In the genomic region with DNA sequence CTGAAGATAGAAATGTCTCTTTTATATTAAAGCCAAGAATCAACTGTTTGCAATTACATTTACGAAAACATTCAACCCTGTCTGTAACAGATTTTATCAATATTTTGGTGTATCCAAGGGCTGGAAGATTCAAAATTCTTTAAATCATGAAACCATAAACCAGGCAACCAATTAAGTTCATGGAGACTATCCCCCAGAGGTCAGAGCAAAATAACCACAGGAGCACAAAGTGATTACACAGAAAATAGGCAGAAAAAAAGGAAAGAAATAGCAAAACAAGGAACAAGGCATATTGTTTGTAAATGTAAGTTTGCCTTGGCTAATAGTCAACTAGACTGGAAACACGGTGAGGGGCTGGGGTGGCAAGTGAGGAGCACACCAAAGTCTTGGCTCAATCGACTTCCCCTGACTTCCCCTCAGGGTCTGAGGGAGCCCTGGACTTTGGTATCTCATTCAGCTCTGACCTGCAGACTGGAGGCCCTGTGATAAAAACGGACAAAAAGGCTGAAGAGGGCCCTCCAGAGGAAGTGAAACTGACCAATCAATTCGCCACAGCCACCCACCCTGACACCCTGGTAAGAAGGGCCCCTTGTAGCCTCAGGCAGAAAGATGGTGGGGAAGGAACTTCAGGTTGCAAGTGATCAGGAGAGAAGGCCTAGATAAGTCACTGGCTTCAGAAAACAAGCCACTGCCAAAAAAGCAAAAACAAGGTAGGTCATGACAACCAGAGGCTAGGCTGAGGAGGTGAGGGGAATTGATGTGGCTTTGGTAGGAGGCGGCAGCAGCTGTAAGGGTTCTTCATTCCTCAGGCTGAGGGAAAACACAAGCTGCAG, we compare ENCODE assay signal across 8 cellular contexts. TPM values are rescaled to one million over a fixed set of nuclear protein-coding genes. Genes with fewer than 3 reads are reported as not detected.
DNase-seq lines count a peak whose midpoint lies in the region; ATAC-seq lines count a peak whose summit lies in the region.

No MANE protein-coding gene starts in this region.

- ATAC-seq in CD4-positive, CD25-positive, alpha-beta regulatory T cell (ENCODE audit: low read depth in 2 of 2): peak in 1 of 2 donors; percentile 10
- ATAC-seq in GM21529 (IDR thresholded peaks at IDR 0.05; ENCODE audit: unreplicated experiment): peak; percentile 41
- ATAC-seq in HG03196 (IDR thresholded peaks at IDR 0.05; ENCODE audit: unreplicated experiment): no peak
- no peak for ATAC-seq in GM19467 (IDR thresholded peaks at IDR 0.05; ENCODE audit: unreplicated experiment)

- H3K4me3 ChIP-seq in CD4-positive, CD25-positive, alpha-beta regulatory T cell (ENCODE audit: low read depth, low read length): peak overlapping the region; percentile 88

- peaks cover 11% of the 10 kb centered on the region for H3K36me3 Mint-ChIP-seq in CD4-positive, CD25-positive, alpha-beta regulatory T cell

- peaks cover 27 to 72% (median 58%) of the 10 kb centered on the region in 4 donors for H3K4me1 Mint-ChIP-seq in CD4-positive, CD25-positive, alpha-beta regulatory T cell

- peaks cover 49% of the 10 kb centered on the region for H3K4me1 ChIP-seq in CD4-positive, CD25-positive, alpha-beta regulatory T cell (ENCODE audit: control insufficient read depth, insufficient read depth, low read length, poor library complexity, severe bottlenecking)

- H3K36me3 ChIP-seq in CD4-positive, CD25-positive, alpha-beta regulatory T cell (ENCODE audit: control insufficient read depth, insufficient read depth, low read length): peaks cover 2% of the 10 kb centered on the region

- H3K27ac Mint-ChIP-seq in CD4-positive, CD25-positive, alpha-beta regulatory T cell: peak overlapping the region; percentile 94 to 99 (median 97)

- H3K9me3 Mint-ChIP-seq in CD4-positive, CD25-positive, alpha-beta regulatory T cell: peaks cover 0 to 5% (median 2%) of the 10 kb centered on the region in 7 donors

- no peaks in the 10 kb centered on the region for H3K9me3 ChIP-seq in CD4-positive, CD25-positive, alpha-beta regulatory T cell (ENCODE audit: control insufficient read depth in 2 of 2, low read length in 2 of 2)

- H3K27me3 Mint-ChIP-seq in CD4-positive, CD25-positive, alpha-beta regulatory T cell: peaks cover 19% of the 10 kb centered on the region

- no peaks in the 10 kb centered on the region for H3K27me3 ChIP-seq in CD4-positive, CD25-positive, alpha-beta regulatory T cell (ENCODE audit: control insufficient read depth, insufficient read depth, low read length)

- DNase-seq in CD4-positive, CD25-positive, alpha-beta regulatory T cell: peak; percentile 32 to 59 (median 49)
- DNase-seq in NOMO-1 treated with dmso at 0.1 percent for 144 hours (lab: John Stamatoyannopoulos, UW; ENCODE audit: unreplicated experiment) (peak; percentile 79), glomerular visceral epithelial cell (ENCODE audit: extremely low spot score) (peak; percentile 39), retina (peak; percentile 34)
- peak; percentile 29 for DNase-seq in activated effector memory CD4-positive, alpha-beta T cell treated with Interleukin-2 at 50 U/mL for 16 hours

- peak overlapping the region; percentile 86 to 99 (median 96) for H3K4me3 Mint-ChIP-seq in CD4-positive, CD25-positive, alpha-beta regulatory T cell

- H3K27ac ChIP-seq in CD4-positive, CD25-positive, alpha-beta regulatory T cell (ENCODE audit: insufficient read depth, low read length, poor library complexity, severe bottlenecking): peak overlapping the region; percentile 80

RNA-seq across cellular contexts. Expression of a gene that starts 1.9 kb away (rescaled TPM):
- 55.2 TPM for total RNA-seq in CD4-positive, CD25-positive, alpha-beta regulatory T cell
- 1 to 10 TPM; 7.0 to 9.8 (median 9.0) TPM for polyA plus RNA-seq in CD4-positive, CD25-positive, alpha-beta regulatory T cell

RNA-seq across cellular contexts. Expression of a gene that starts 47.7 kb away (rescaled TPM):
- total RNA-seq in CD4-positive, CD25-positive, alpha-beta regulatory T cell: 43.3 TPM
- polyA plus RNA-seq in CD4-positive, CD25-positive, alpha-beta regulatory T cell: 10 to 100 TPM; 15.0 to 24.1 (median 16.9) TPM

Comparison
In these comparisons a context has a peak if more than half of its experiments do, and no peak if none do; other contexts are left out.
1. DNase-seq: peak in every context shown above with its lines; median percentile 79 in NOMO-1 treated with dmso at 0.1 percent for 144 hours; 49 in CD4-positive, CD25-positive, alpha-beta regulatory T cell; 39 in glomerular visceral epithelial cell; 34 in retina; 29 in activated effector memory CD4-positive, alpha-beta T cell treated with Interleukin-2 at 50 U/mL for 16 hours.